ENCODE assay signal across 8 cellular contexts in genomic region chr5:163437309-163438182, GRCh38. TPM values are rescaled to one million over a fixed set of nuclear protein-coding genes. Genes with fewer than 3 reads are reported as not detected.
DNase-seq lines count a peak whose midpoint lies in the region; ATAC-seq lines count a peak whose summit lies in the region.

CCNG1 (plus strand) TSS chr5:163437595; CDS start chr5:163439257, 1,662 bp downstream.

- peak within 1 kb of the TSS; percentile 88 for H3K4me3 ChIP-seq in effector memory CD4-positive, alpha-beta T cell (ENCODE audit: insufficient read depth, low read depth, low read length, poor library complexity, severe bottlenecking)

- DNase-seq in CMK (ENCODE audit: low read depth) (peak; percentile 76), HS-5 (ENCODE audit: low read depth) (peak; percentile 88), NOMO-1 treated with DMSO at 0.1 percent for 48 hours (lab: John Stamatoyannopoulos, UW; ENCODE audit: unreplicated experiment) (peak; percentile 98), lung microvascular endothelial cell (ENCODE audit: low read depth in 2 of 2) (peak; percentile 96 to 97)
- peak; percentile 77 for DNase-seq in activated CD8-positive, alpha-beta memory T cell treated with anti-CD3 and anti-CD28 coated beads for 4 hours (ENCODE audit: low read depth in 2 of 2)
- DNase-seq in effector memory CD4-positive, alpha-beta T cell: peak; percentile 77 to 88 (median 82)
- DNase-seq in stimulated activated CD4-positive, alpha-beta T cell treated with anti-CD3 and anti-CD28 coated beads, TNF-alpha, amount 100 ng/mL, for 48 hours (ENCODE audit: low read depth in 3 of 3): peak; percentile 77 to 84 (median 78)

- H3K36me3 ChIP-seq in effector memory CD4-positive, alpha-beta T cell (ENCODE audit: control insufficient read depth, insufficient read depth, low read length): peaks cover 15% of the 10 kb centered on the region

- no peaks in the 10 kb centered on the region for H3K9me3 ChIP-seq in effector memory CD4-positive, alpha-beta T cell (ENCODE audit: control insufficient read depth, low read length)

- H3K27me3 ChIP-seq in effector memory CD4-positive, alpha-beta T cell (replicated peaks; ENCODE audit: control insufficient read depth, insufficient read depth, low read length, poor library complexity, severe bottlenecking): no peaks in the 10 kb centered on the region

- peaks cover 15% of the 10 kb centered on the region for H3K4me1 ChIP-seq in effector memory CD4-positive, alpha-beta T cell (ENCODE audit: control insufficient read depth, insufficient read depth, low read length, poor library complexity, severe bottlenecking)

- peak within 1 kb of the TSS; percentile 91 for H3K27ac ChIP-seq in effector memory CD4-positive, alpha-beta T cell (ENCODE audit: insufficient read depth, low read length, poor library complexity, severe bottlenecking)

- ATAC-seq in GM19468 (IDR thresholded peaks at IDR 0.05; ENCODE audit: extremely low read depth, unreplicated experiment): peak; percentile 87

RNA-seq across cellular contexts. Expression of gene CCNG1, which starts in this region (rescaled TPM):
- total RNA-seq in lung microvascular endothelial cell: 202 and 316 TPM in 2 replicates

Comparison
In these comparisons a context has a peak if more than half of its experiments do, and no peak if none do; other contexts are left out.
1. Peak in every context shown above with its lines: DNase-seq, ATAC-seq, H3K4me3 ChIP-seq and H3K27ac ChIP-seq.